7 cellular contexts compared by ENCODE assay signal in genomic region chr4:26069218-26069617, GRCh38.
DNase-seq lines count a peak whose midpoint lies in the region; ATAC-seq and TF ChIP-seq lines count a peak whose summit lies in the region.

No MANE protein-coding gene starts in this region.

- peak; percentile 45 for TF ChIP-seq CTCF in osteocyte (IDR thresholded peaks at IDR 0.05)
- TF ChIP-seq CTCF in ovary (IDR thresholded peaks at IDR 0.05), result no peak
- TF ChIP-seq CTCF in suprapubic skin (IDR thresholded peaks at IDR 0.05), result no peak

- TF ChIP-seq EP300 in ovary (IDR thresholded peaks at IDR 0.05), result no peak
- no peak for TF ChIP-seq EP300 in suprapubic skin (IDR thresholded peaks at IDR 0.05)

- intact Hi-C loops in ovary (cut with DNase I), result no loop called here

- H3K27ac Mint-ChIP-seq in osteocyte (ENCODE audit: unreplicated experiment), result no peak overlapping the region

- no peaks in the 10 kb centered on the region for H3K27me3 ChIP-seq in ovary
- H3K27me3 ChIP-seq in suprapubic skin, result no peaks in the 10 kb centered on the region

- H3K27ac ChIP-seq in ovary (no peak overlapping the region), suprapubic skin (no peak overlapping the region)

- no peaks in the 10 kb centered on the region for H3K36me3 Mint-ChIP-seq in osteocyte (ENCODE audit: unreplicated experiment)

- peaks cover 4% of the 10 kb centered on the region for H3K4me1 Mint-ChIP-seq in osteocyte (ENCODE audit: unreplicated experiment)

- no peaks in the 10 kb centered on the region for H3K27me3 Mint-ChIP-seq in osteocyte (ENCODE audit: unreplicated experiment)

- no peaks in the 10 kb centered on the region for H3K9me3 ChIP-seq in ovary
- H3K9me3 ChIP-seq in suprapubic skin, result no peaks in the 10 kb centered on the region

- peak; percentile 75 for ATAC-seq in GM18502 (IDR thresholded peaks at IDR 0.05; ENCODE audit: poor library complexity, unreplicated experiment)

- H3K4me3 ChIP-seq in ovary (no peak overlapping the region), suprapubic skin (no peak overlapping the region)

- WGBS in ovary, 3 donors, result 57 to 67% (median 61%) methylated on average over 4 of the region's 4 CpGs
- 62% methylated on average over 4 of the region's 4 CpGs for WGBS in suprapubic skin

- H3K4me1 ChIP-seq in ovary (ENCODE audit: insufficient read depth) (no peaks in the 10 kb centered on the region), suprapubic skin (no peaks in the 10 kb centered on the region)

- DNase-seq in LHCN-M2 (ENCODE audit: low read depth) (peak; percentile 55), astrocyte of the hippocampus (ENCODE audit: low read depth, low spot score) (peak; percentile 53), osteocyte (ENCODE audit: extremely low spot score, unreplicated experiment) (no peak), ovary (no peak), suprapubic skin (ENCODE audit: low spot score in 2 of 2) (no peak), cortex of kidney (lab: John Stamatoyannopoulos, UW) (no peak)

- peaks cover 3% of the 10 kb centered on the region for H3K9me3 Mint-ChIP-seq in osteocyte (ENCODE audit: unreplicated experiment)

- H3K4me3 Mint-ChIP-seq in osteocyte (ENCODE audit: unreplicated experiment), result no peak overlapping the region

- H3K36me3 ChIP-seq in ovary (no peaks in the 10 kb centered on the region), suprapubic skin (no peaks in the 10 kb centered on the region)

- TF ChIP-seq POLR2A in ovary (IDR thresholded peaks at IDR 0.05) (no peak), suprapubic skin (IDR thresholded peaks at IDR 0.05) (no peak)

Comparison
In these comparisons a context has a peak if more than half of its experiments do, and no peak if none do; other contexts are left out.
1. DNase-seq: peak in LHCN-M2 (single experiment) and astrocyte of the hippocampus (single experiment); none in osteocyte (single experiment), ovary (0 of 5), suprapubic skin (0 of 2) and cortex of kidney (single experiment).